ENCODE assay signal across 30 cellular contexts in genomic region chr10:94281654-94282053, GRCh38.
"Had no signal": no experiment of that assay in that cellular context is flagged by ENCODE, and none has a peak within 500 bp of the region (broad histone marks: within the 10 kb centered on the region; RNA-seq: fewer than 3 reads in every experiment).

No MANE protein-coding gene starts in this region.

- H3K4me2 ChIP-seq: PC-9 had no signal

- H3K4me3 Mint-ChIP-seq: activated CD8-positive, alpha-beta T cell treated with anti-CD3 and anti-CD28 coated beads for 36 hours; activated naive CD4-positive, alpha-beta T cell treated with anti-CD3 and anti-CD28 coated beads, Interleukin-2, amount 50 U/mL, for 24 hours; activated naive CD8-positive, alpha-beta T cell treated with anti-CD3 and anti-CD28 coated beads, Interleukin-2, amount 10 ng/mL, durations not matched to agents 7 days and 5 days; activated T-cell treated with anti-CD3 and anti-CD28 coated beads, Interleukin-2, amount 50 U/mL, for 24 hours had no signal

- H3K36me3 ChIP-seq: MG63, SJCRH30, WERI-Rb-1 had no signal

- H3K36me3 Mint-ChIP-seq: activated naive CD4-positive, alpha-beta T cell treated with anti-CD3 and anti-CD28 coated beads, Interleukin-2, amount 50 U/mL, for 24 hours; activated naive CD8-positive, alpha-beta T cell treated with anti-CD3 and anti-CD28 coated beads, Interleukin-2, amount 10 ng/mL, durations not matched to agents 7 days and 5 days had no signal

- DNase-seq: activated CD4-positive, alpha-beta T cell treated with anti-CD3 and anti-CD28 coated beads for 1 hour; activated CD4-positive, alpha-beta T cell treated with anti-CD3 and anti-CD28 coated beads for 48 hours; activated CD4-positive, CD25-positive, alpha-beta regulatory T cell; activated CD8-positive, alpha-beta T cell treated with anti-CD3 and anti-CD28 coated beads for 36 hours; activated gamma-delta T cell; activated naive CD4-positive, alpha-beta T cell treated with Interleukin-2 at 50 U/mL for 16 hours; activated naive CD8-positive, alpha-beta T cell treated with anti-CD3 and anti-CD28 coated beads, Interleukin-2, amount 10 ng/mL, durations not matched to agents 7 days and 5 days; activated T-cell treated with anti-CD3 and anti-CD28 coated beads, Interleukin-2, amount 50 U/mL, for 24 hours; body of pancreas; central memory CD4-positive, alpha-beta T cell; Kasumi-1; KG1; MG63; NCI-H1048; NCI-H1105 treated with DMSO at 0.1 percent for 48 hours; NCI-H1436; NCI-H1694; NCI-H1930; NCI-H345; NCI-H524 treated with DMSO at 0.1 percent for 48 hours; PC-9; Right ventricle myocardium superior; SJCRH30; T1000; WERI-Rb-1 had no signal

- H3K27ac Mint-ChIP-seq: activated CD8-positive, alpha-beta T cell treated with anti-CD3 and anti-CD28 coated beads for 36 hours; activated naive CD4-positive, alpha-beta T cell treated with anti-CD3 and anti-CD28 coated beads, Interleukin-2, amount 50 U/mL, for 24 hours; activated naive CD8-positive, alpha-beta T cell treated with anti-CD3 and anti-CD28 coated beads, Interleukin-2, amount 10 ng/mL, durations not matched to agents 7 days and 5 days; activated T-cell treated with anti-CD3 and anti-CD28 coated beads, Interleukin-2, amount 50 U/mL, for 24 hours; activated T-helper 2 cell treated with anti-CD3 and anti-CD28 coated beads, Interferon-gamma antibody, Interleukin-2, Interleukin-4, amounts not matched to agents 10 μg/mL and 5 μg/mL and 100 μg/mL, durations not matched to agents 14 hours and 24 hours and 36 hours had no signal

- H3K4me3 ChIP-seq: body of pancreas, MG63, PC-9, SJCRH30, SK-N-MC had no signal

- H2AFZ ChIP-seq: PC-9 had no signal

- H3K9me3 Mint-ChIP-seq: activated CD8-positive, alpha-beta T cell treated with anti-CD3 and anti-CD28 coated beads for 36 hours; activated naive CD4-positive, alpha-beta T cell treated with anti-CD3 and anti-CD28 coated beads, Interleukin-2, amount 50 U/mL, for 24 hours; activated naive CD8-positive, alpha-beta T cell treated with anti-CD3 and anti-CD28 coated beads, Interleukin-2, amount 10 ng/mL, durations not matched to agents 7 days and 5 days; activated T-cell treated with anti-CD3 and anti-CD28 coated beads, Interleukin-2, amount 50 U/mL, for 24 hours; activated T-helper 2 cell treated with anti-CD3 and anti-CD28 coated beads, Interferon-gamma antibody, Interleukin-2, Interleukin-4, amounts not matched to agents 10 μg/mL and 5 μg/mL and 100 μg/mL, durations not matched to agents 14 hours and 24 hours and 36 hours had no signal

- ATAC-seq: activated CD8-positive, alpha-beta T cell treated with anti-CD3 and anti-CD28 coated beads for 36 hours; body of pancreas had no signal

- H3K27me3 ChIP-seq: body of pancreas, MG63, SJCRH30 had no signal

- H3K9me3 ChIP-seq: body of pancreas, MG63, SJCRH30 had no signal

- FAIRE-seq: astrocyte, RCC 7860 had no signal

- H3K27ac ChIP-seq: body of pancreas, PC-9, SJCRH30, SK-N-MC, WERI-Rb-1 had no signal
